Comparison of ENCODE assay signal across 30 cellular contexts in the genomic region with DNA sequence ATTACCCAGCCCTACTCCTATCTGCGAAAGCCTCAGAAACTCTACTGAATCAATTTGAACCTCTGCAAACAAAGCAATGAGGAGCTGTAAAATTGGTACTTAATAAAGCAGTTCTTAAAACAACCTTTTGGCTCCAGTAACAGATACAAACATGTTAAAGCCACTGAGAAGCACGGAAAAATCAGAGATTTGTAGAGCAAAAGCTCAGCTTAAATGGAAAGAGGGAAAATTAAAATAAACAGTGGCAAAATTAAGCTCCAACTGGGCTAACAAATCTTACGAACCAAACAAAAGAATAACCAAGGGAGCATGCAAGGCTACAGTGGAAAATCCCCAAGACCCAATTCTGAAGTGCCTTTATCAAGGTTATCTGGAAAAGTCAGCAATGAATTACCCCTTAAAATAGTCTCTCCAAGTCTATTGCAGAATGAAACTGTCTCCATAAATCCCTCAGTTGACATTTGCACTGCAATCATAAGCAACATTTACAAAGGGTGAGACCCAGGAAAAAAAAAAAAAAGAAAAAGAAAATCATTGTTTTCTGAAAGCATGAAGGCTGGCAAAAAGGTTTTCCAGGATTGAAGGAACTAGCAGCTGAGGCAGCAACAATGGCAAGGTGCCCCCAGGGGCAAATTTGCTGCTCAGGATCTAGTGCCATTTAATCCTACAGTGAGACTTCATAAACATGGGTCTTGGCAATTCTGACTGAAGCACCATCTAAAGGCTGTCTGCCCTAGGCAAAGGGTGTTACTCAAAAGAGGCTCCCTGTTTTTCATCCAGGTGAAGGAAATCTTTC. TPM values are rescaled to one million over a fixed set of nuclear protein-coding genes. Genes with fewer than 3 reads are reported as not detected.
A peak's percentile ranks its signal among the peaks of the same experiment; 100 is the strongest.
DNase-seq lines count a peak whose midpoint lies in the region; ATAC-seq, FAIRE-seq and TF ChIP-seq lines count a peak whose summit lies in the region.
"Had no signal": no experiment of that assay in that cellular context is flagged by ENCODE, and none has a peak within 500 bp of the region (broad histone marks: within the 10 kb centered on the region; RNA-seq: fewer than 3 reads in every experiment).

No MANE protein-coding gene starts in this region.

- no peaks in the 10 kb centered on the region for H3K36me3 ChIP-seq in cardiac muscle cell
- H3K36me3 ChIP-seq: right lobe of liver, thoracic aorta had no signal

- no peaks in the 10 kb centered on the region for H3K9me3 ChIP-seq in cardiac muscle cell (ENCODE audit: low read depth)
- H3K9me3 ChIP-seq: A549, right lobe of liver, spleen, thoracic aorta had no signal

- no peak overlapping the region for H3K4me3 ChIP-seq in cardiac muscle cell
- H3K4me3 ChIP-seq: A549, right lobe of liver, SK-N-MC, spleen, thoracic aorta had no signal

- intact Hi-C loops in Right ventricle myocardium superior (cut with DNase I), result no loop called here

- DNase-seq in cardiac muscle cell (ENCODE audit: low read depth in 1 of 2, low spot score in 1 of 2) (peak in 1 of 2 donors; percentile 51), Right ventricle myocardium superior (no peak), NCI-H2227 (lab: John Stamatoyannopoulos, UW; ENCODE audit: unreplicated experiment) (peak; percentile 59), iPS-NIHi11 (ENCODE audit: low spot score) (peak; percentile 16), GM19239 (ENCODE audit: insufficient read length, low spot score) (no peak)
- DNase-seq: activated CD4-positive, alpha-beta memory T cell treated with anti-CD3 and anti-CD28 coated beads for 36 hours; activated CD8-positive, alpha-beta memory T cell treated with anti-CD3 and anti-CD28 coated beads, Interleukin-2, amount 50 U/mL, for 4 hours; activated naive CD4-positive, alpha-beta T cell treated with anti-CD3 and anti-CD28 coated beads, Interleukin-2, amount 10 ng/mL, durations not matched to agents 7 days and 5 days; amniotic stem cell; DND-41; GOT3; immature natural killer cell; Karpas-422; left cardiac atrium; NCI-H1694; NCI-H2171; NCI-H510A treated with DMSO at 0.1 percent for 48 hours; OCI-M1; right lobe of liver; spleen; stimulated activated CD8-positive, alpha-beta memory T cell treated with anti-CD3 and anti-CD28 coated beads, Interleukin-4, amount 100 ng/mL, for 48 hours; T-helper 1 cell had no signal

- H3K27ac ChIP-seq in cardiac muscle cell, result peak overlapping the region; percentile 87
- H3K27ac ChIP-seq: A549, right lobe of liver, SK-N-MC, spleen, thoracic aorta had no signal

- ATAC-seq in Right ventricle myocardium superior (ENCODE audit: poor library complexity), result no peak
- ATAC-seq in GM21786 (IDR thresholded peaks at IDR 0.05; ENCODE audit: unreplicated experiment), result no peak
- ATAC-seq in HG03520 (IDR thresholded peaks at IDR 0.05; ENCODE audit: unreplicated experiment), result no peak
- no peak for ATAC-seq in GM21576 (IDR thresholded peaks at IDR 0.05; ENCODE audit: unreplicated experiment)
- ATAC-seq: A549, right lobe of liver had no signal

- peaks cover 27% of the 10 kb centered on the region for H3K4me1 ChIP-seq in cardiac muscle cell (ENCODE audit: low read depth)
- H3K4me1 ChIP-seq: A549, right lobe of liver, spleen had no signal

- TF ChIP-seq CTCF in cardiac muscle cell (IDR thresholded peaks at IDR 0.05; ENCODE audit: low read depth, low read length), result no peak

- FAIRE-seq in GM19239 (lab: Jason Lieb, UNC), result no peak
- FAIRE-seq: A549, D721Med, urothelium cell line had no signal

- H3K27me3 ChIP-seq in cardiac muscle cell, result no peaks in the 10 kb centered on the region
- H3K27me3 ChIP-seq: right lobe of liver, spleen had no signal

RNA-seq across cellular contexts. Expression of gene USP46, which starts 40.1 kb away (rescaled TPM):
- total RNA-seq in cardiac muscle cell (13.9 and 18.3 TPM in 2 replicates), Right ventricle myocardium superior (55.3 TPM)
- 23.5 and 24.2 TPM in 2 replicates for polyA plus RNA-seq in cardiac muscle cell

Comparison
In these comparisons a context has a peak if more than half of its experiments do, and no peak if none do; other contexts are left out.
1. DNase-seq: peak in NCI-H2227 (single experiment) and iPS-NIHi11 (single experiment); none in Right ventricle myocardium superior (single experiment) and GM19239 (single experiment).